1 cellular context compared by ENCODE assay signal in genomic region chr1:45750298-45751038, GRCh38.
TF ChIP-seq lines count a peak whose summit lies in the region.

Gene IPP (minus strand): TSS chr1:45750653. CDS start chr1:45746411, 4,242 bp downstream.

TF ChIP-seq in HepG2, 621 proteins besides CTCF, POLR2A, EP300 and RAD21 (continued from another document and continues in another):
- TF ChIP-seq ZBTB40 (IDR thresholded peaks at IDR 0.05) (no peak), ZBTB40 (CRISPR knock-in tag; IDR thresholded peaks at IDR 0.05) (peak; percentile 63), SIN3A (IDR thresholded peaks at IDR 0.05; ENCODE audit: borderline replicate concordance, low read depth, low read length) (no peak; the same call in 1 of the 2 replicates), ZNF598 (CRISPR knock-in tag; IDR thresholded peaks at IDR 0.05; ENCODE audit: borderline replicate concordance) (peak; percentile 20; the same call in 1 of the 2 replicates), ZNF441 (CRISPR knock-in tag; IDR thresholded peaks at IDR 0.05; ENCODE audit: borderline replicate concordance) (peak; percentile 62; the same call in 1 of the 2 replicates), ZBTB33 (CRISPR knock-in tag; IDR thresholded peaks at IDR 0.05) (peak; percentile 56), XBP1 (CRISPR knock-in tag; IDR thresholded peaks at IDR 0.05) (0 out of 2 replicates have a peak, but pooled peaks have one; percentile 68), KMT2B (CRISPR knock-in tag; IDR thresholded peaks at IDR 0.05) (peak; percentile 90), ZNF547 (CRISPR knock-in tag; IDR thresholded peaks at IDR 0.05) (no peak), KAT8 (CRISPR knock-in tag; IDR thresholded peaks at IDR 0.05) (peak; percentile 81), NBN (conservative IDR thresholded peaks at IDR 0.05) (no peak), ZNF7 (CRISPR knock-in tag; IDR thresholded peaks at IDR 0.05) (no peak; the same call in 1 of the 2 replicates), SKI (IDR thresholded peaks at IDR 0.05; ENCODE audit: partially characterized antibody) (peak; percentile 36), ZNF30 (CRISPR knock-in tag; IDR thresholded peaks at IDR 0.05) (no peak), ZNF607 (CRISPR knock-in tag; IDR thresholded peaks at IDR 0.05; ENCODE audit: borderline replicate concordance) (peak; percentile 83), ZBTB8A (CRISPR knock-in tag; IDR thresholded peaks at IDR 0.05; ENCODE audit: borderline replicate concordance, low read depth) (no peak), KDM5A (IDR thresholded peaks at IDR 0.05; ENCODE audit: borderline replicate concordance, low read length) (peak; percentile 49; the same call in 1 of the 2 replicates), ATRX (CRISPR knock-in tag; IDR thresholded peaks at IDR 0.05; ENCODE audit: borderline replicate concordance) (no peak), RNF2 (conservative IDR thresholded peaks at IDR 0.05; ENCODE audit: low read depth) (no peak), PAWR (CRISPR knock-in tag; IDR thresholded peaks at IDR 0.05; ENCODE audit: borderline replicate concordance) (no peak), ZBTB20 (CRISPR knock-in tag; IDR thresholded peaks at IDR 0.05; ENCODE audit: borderline replicate concordance, low read depth) (peak; percentile 60; the same call in 1 of the 2 replicates), ZNF318 (CRISPR knock-in tag; IDR thresholded peaks at IDR 0.05) (peak; percentile 41), KDM3A (CRISPR knock-in tag; IDR thresholded peaks at IDR 0.05; ENCODE audit: low read depth) (peak; percentile 89; the same call in 1 of the 2 replicates), CCAR2 (optimal IDR thresholded peaks at IDR 0.05; ENCODE audit: low read depth, low read length) (no peak), ZNF770 (CRISPR knock-in tag; IDR thresholded peaks at IDR 0.05) (no peak; the same call in 1 of the 2 replicates), ZMAT5 (CRISPR knock-in tag; IDR thresholded peaks at IDR 0.05; ENCODE audit: borderline replicate concordance, low read depth) (no peak), SKIL (CRISPR knock-in tag; IDR thresholded peaks at IDR 0.05; ENCODE audit: borderline replicate concordance) (0 out of 2 replicates have a peak, but pooled peaks have one; percentile 33), ADNP (CRISPR knock-in tag; IDR thresholded peaks at IDR 0.05) (no peak), CENPX (CRISPR knock-in tag; IDR thresholded peaks at IDR 0.05) (no peak), FOXM1 (CRISPR knock-in tag; IDR thresholded peaks at IDR 0.05) (no peak), TSC22D2 (CRISPR knock-in tag; IDR thresholded peaks at IDR 0.05; ENCODE audit: borderline replicate concordance) (no peak), ZBTB7B (CRISPR knock-in tag; IDR thresholded peaks at IDR 0.05) (peak; percentile 76), MYNN (CRISPR knock-in tag; IDR thresholded peaks at IDR 0.05; ENCODE audit: low read depth) (no peak), JUNB (CRISPR knock-in tag; IDR thresholded peaks at IDR 0.05; ENCODE audit: borderline replicate concordance) (no peak), ZNF33B (CRISPR knock-in tag; IDR thresholded peaks at IDR 0.05) (no peak)
